1 cellular context compared by ENCODE assay signal in the genomic region with DNA sequence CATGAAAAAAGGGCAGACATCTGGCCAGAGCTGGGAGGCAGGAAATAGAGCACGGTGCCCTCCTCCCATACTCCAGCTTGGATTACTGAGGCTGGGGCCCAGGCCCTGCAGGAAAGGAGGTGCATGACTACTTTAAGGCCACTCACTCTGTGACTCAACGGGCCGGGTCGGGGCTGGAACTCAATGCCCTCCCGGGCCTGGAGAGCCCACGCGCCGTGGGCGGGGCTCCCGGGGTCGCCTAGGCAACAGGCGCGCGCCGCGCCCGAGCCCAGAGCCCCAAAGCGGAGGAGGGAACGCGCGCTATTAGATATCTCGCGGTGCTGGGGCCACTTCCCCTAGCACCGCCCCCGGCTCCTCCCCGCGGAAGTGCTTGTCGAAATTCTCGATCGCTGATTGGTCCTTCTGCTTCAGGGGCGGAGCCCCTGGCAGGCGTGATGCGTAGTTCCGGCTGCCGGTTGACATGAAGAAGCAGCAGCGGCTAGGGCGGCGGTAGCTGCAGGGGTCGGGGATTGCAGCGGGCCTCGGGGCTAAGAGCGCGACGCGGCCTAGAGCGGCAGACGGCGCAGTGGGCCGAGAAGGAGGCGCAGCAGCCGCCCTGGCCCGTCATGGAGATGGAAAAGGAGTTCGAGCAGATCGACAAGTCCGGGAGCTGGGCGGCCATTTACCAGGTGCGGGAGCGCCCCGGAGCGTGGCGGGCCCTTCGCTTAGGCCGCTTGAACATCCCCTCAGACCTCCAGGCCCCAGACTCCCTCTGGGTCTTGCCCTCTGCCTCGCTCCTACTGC.
A peak's percentile ranks its signal among the peaks of the same experiment; 100 is the strongest.
TF ChIP-seq lines count a peak whose summit lies in the region.

Gene PTPN1, plus strand, starts transcription at position 461 of the 783 bp plus-strand sequence. Its CDS starts 145 bp downstream, at position 606.

TF ChIP-seq in K562, 482 proteins besides CTCF, POLR2A, EP300 and RAD21 (continued from another document and continues in another):
- TF ChIP-seq HOMEZ (CRISPR knock-in tag; IDR thresholded peaks at IDR 0.05): no peak
- no peak for TF ChIP-seq DMBX1 (CRISPR knock-in tag; IDR thresholded peaks at IDR 0.05; ENCODE audit: borderline replicate concordance)
- TF ChIP-seq, protein P1, sequence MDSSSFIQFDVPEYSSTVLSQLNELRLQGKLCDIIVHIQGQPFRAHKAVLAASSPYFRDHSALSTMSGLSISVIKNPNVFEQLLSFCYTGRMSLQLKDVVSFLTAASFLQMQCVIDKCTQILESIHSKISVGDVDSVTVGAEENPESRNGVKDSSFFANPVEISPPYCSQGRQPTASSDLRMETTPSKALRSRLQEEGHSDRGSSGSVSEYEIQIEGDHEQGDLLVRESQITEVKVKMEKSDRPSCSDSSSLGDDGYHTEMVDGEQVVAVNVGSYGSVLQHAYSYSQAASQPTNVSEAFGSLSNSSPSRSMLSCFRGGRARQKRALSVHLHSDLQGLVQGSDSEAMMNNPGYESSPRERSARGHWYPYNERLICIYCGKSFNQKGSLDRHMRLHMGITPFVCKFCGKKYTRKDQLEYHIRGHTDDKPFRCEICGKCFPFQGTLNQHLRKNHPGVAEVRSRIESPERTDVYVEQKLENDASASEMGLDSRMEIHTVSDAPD (CRISPR knock-in tag; IDR thresholded peaks at IDR 0.05): no peak
- no peak for TF ChIP-seq ZZZ3 (IDR thresholded peaks at IDR 0.05)
- TF ChIP-seq, protein P2, sequence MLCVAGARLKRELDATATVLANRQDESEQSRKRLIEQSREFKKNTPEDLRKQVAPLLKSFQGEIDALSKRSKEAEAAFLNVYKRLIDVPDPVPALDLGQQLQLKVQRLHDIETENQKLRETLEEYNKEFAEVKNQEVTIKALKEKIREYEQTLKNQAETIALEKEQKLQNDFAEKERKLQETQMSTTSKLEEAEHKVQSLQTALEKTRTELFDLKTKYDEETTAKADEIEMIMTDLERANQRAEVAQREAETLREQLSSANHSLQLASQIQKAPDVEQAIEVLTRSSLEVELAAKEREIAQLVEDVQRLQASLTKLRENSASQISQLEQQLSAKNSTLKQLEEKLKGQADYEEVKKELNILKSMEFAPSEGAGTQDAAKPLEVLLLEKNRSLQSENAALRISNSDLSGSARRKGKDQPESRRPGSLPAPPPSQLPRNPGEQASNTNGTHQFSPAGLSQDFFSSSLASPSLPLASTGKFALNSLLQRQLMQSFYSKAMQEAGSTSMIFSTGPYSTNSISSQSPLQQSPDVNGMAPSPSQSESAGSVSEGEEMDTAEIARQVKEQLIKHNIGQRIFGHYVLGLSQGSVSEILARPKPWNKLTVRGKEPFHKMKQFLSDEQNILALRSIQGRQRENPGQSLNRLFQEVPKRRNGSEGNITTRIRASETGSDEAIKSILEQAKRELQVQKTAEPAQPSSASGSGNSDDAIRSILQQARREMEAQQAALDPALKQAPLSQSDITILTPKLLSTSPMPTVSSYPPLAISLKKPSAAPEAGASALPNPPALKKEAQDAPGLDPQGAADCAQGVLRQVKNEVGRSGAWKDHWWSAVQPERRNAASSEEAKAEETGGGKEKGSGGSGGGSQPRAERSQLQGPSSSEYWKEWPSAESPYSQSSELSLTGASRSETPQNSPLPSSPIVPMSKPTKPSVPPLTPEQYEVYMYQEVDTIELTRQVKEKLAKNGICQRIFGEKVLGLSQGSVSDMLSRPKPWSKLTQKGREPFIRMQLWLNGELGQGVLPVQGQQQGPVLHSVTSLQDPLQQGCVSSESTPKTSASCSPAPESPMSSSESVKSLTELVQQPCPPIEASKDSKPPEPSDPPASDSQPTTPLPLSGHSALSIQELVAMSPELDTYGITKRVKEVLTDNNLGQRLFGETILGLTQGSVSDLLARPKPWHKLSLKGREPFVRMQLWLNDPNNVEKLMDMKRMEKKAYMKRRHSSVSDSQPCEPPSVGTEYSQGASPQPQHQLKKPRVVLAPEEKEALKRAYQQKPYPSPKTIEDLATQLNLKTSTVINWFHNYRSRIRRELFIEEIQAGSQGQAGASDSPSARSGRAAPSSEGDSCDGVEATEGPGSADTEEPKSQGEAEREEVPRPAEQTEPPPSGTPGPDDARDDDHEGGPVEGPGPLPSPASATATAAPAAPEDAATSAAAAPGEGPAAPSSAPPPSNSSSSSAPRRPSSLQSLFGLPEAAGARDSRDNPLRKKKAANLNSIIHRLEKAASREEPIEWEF (CRISPR knock-in tag; IDR thresholded peaks at IDR 0.05): no peak
- TF ChIP-seq ZFP1 (CRISPR knock-in tag; IDR thresholded peaks at IDR 0.05): no peak
- TF ChIP-seq SETDB1 (IDR thresholded peaks at IDR 0.05; ENCODE audit: low read length): no peak
- peak; percentile 84; the same call in 1 of the 2 replicates for TF ChIP-seq MBD2 (IDR thresholded peaks at IDR 0.05; ENCODE audit: borderline replicate concordance, low read depth)
- no peak for TF ChIP-seq ZSCAN32 (CRISPR knock-in tag; IDR thresholded peaks at IDR 0.05)
- TF ChIP-seq HDAC1 (IDR thresholded peaks at IDR 0.05): peak in 1 of 2 experiments; percentile 88; a peak in 2 of 4 replicates
- TF ChIP-seq KLF6 (CRISPR knock-in tag; IDR thresholded peaks at IDR 0.05; ENCODE audit: borderline replicate concordance): no peak
- TF ChIP-seq, protein P3, sequence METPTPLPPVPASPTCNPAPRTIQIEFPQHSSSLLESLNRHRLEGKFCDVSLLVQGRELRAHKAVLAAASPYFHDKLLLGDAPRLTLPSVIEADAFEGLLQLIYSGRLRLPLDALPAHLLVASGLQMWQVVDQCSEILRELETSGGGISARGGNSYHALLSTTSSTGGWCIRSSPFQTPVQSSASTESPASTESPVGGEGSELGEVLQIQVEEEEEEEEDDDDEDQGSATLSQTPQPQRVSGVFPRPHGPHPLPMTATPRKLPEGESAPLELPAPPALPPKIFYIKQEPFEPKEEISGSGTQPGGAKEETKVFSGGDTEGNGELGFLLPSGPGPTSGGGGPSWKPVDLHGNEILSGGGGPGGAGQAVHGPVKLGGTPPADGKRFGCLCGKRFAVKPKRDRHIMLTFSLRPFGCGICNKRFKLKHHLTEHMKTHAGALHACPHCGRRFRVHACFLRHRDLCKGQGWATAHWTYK (CRISPR knock-in tag; IDR thresholded peaks at IDR 0.05): peak; percentile 24; the same call in 1 of the 2 replicates
- TF ChIP-seq NCOA1 (IDR thresholded peaks at IDR 0.05; ENCODE audit: low read depth): no peak; the same call in 1 of the 2 replicates
- no peak for TF ChIP-seq CBX3 (IDR thresholded peaks at IDR 0.05; ENCODE audit: borderline replicate concordance in 1 of 2, low read length in 2 of 2)
- no peak for TF ChIP-seq IFI16 (CRISPR knock-in tag; IDR thresholded peaks at IDR 0.05)
- no peak for TF ChIP-seq SMARCB1 (IDR thresholded peaks at IDR 0.05; ENCODE audit: insufficient read length, low read depth)
- no peak for TF ChIP-seq MIER1 (IDR thresholded peaks at IDR 0.05; ENCODE audit: low read depth)
- peak; percentile 38; the same call in 1 of the 2 replicates for TF ChIP-seq JUN (IDR thresholded peaks at IDR 0.05; ENCODE audit: borderline replicate concordance, low read depth, low read length)
- TF ChIP-seq JUN (CRISPR knock-in tag; IDR thresholded peaks at IDR 0.05; ENCODE audit: borderline replicate concordance): no peak
- no peak for TF ChIP-seq MTF1 (CRISPR knock-in tag; IDR thresholded peaks at IDR 0.05; ENCODE audit: borderline replicate concordance)
- TF ChIP-seq GABPB2 (CRISPR knock-in tag; conservative IDR thresholded peaks at IDR 0.05): no peak
- TF ChIP-seq MCM2 (IDR thresholded peaks at IDR 0.05; ENCODE audit: low read depth): no peak
- peak; percentile 81 for TF ChIP-seq ETS1 (conservative IDR thresholded peaks at IDR 0.05; ENCODE audit: control insufficient read depth, low read depth, low read length)
- TF ChIP-seq TSC22D4 (tag; IDR thresholded peaks at IDR 0.05): no peak
- TF ChIP-seq ZEB2 (IDR thresholded peaks at IDR 0.05): no peak
- TF ChIP-seq, protein P4, sequence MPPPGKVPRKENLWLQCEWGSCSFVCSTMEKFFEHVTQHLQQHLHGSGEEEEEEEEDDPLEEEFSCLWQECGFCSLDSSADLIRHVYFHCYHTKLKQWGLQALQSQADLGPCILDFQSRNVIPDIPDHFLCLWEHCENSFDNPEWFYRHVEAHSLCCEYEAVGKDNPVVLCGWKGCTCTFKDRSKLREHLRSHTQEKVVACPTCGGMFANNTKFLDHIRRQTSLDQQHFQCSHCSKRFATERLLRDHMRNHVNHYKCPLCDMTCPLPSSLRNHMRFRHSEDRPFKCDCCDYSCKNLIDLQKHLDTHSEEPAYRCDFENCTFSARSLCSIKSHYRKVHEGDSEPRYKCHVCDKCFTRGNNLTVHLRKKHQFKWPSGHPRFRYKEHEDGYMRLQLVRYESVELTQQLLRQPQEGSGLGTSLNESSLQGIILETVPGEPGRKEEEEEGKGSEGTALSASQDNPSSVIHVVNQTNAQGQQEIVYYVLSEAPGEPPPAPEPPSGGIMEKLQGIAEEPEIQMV (tag; conservative IDR thresholded peaks at IDR 0.05; ENCODE audit: low read depth): no peak
- peak; percentile 93 for TF ChIP-seq GABPA (tag; conservative IDR thresholded peaks at IDR 0.05; ENCODE audit: low read depth)
- peak; percentile 49; the same call in 1 of the 2 replicates for TF ChIP-seq ZNF431 (CRISPR knock-in tag; IDR thresholded peaks at IDR 0.05)
- TF ChIP-seq ZBTB11 (CRISPR knock-in tag; IDR thresholded peaks at IDR 0.05): 0 out of 6 replicates have a peak, but pooled peaks of 1 of the 3 experiments have one; percentile 11
- TF ChIP-seq ZNF282 (CRISPR knock-in tag; IDR thresholded peaks at IDR 0.05): 0 out of 2 replicates have a peak, but pooled peaks have one; percentile 34
- TF ChIP-seq, protein P5, sequence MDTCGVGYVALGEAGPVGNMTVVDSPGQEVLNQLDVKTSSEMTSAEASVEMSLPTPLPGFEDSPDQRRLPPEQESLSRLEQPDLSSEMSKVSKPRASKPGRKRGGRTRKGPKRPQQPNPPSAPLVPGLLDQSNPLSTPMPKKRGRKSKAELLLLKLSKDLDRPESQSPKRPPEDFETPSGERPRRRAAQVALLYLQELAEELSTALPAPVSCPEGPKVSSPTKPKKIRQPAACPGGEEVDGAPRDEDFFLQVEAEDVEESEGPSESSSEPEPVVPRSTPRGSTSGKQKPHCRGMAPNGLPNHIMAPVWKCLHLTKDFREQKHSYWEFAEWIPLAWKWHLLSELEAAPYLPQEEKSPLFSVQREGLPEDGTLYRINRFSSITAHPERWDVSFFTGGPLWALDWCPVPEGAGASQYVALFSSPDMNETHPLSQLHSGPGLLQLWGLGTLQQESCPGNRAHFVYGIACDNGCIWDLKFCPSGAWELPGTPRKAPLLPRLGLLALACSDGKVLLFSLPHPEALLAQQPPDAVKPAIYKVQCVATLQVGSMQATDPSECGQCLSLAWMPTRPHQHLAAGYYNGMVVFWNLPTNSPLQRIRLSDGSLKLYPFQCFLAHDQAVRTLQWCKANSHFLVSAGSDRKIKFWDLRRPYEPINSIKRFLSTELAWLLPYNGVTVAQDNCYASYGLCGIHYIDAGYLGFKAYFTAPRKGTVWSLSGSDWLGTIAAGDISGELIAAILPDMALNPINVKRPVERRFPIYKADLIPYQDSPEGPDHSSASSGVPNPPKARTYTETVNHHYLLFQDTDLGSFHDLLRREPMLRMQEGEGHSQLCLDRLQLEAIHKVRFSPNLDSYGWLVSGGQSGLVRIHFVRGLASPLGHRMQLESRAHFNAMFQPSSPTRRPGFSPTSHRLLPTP (IDR thresholded peaks at IDR 0.05; ENCODE audit: borderline replicate concordance, extremely low read depth, insufficient read length): no peak
- peak; percentile 86 for TF ChIP-seq CCNT2 (IDR thresholded peaks at IDR 0.05; ENCODE audit: borderline replicate concordance, extremely low read depth, insufficient read length, low read depth, low read length)
- TF ChIP-seq MYNN (IDR thresholded peaks at IDR 0.05): no peak
- no peak for TF ChIP-seq MYNN (CRISPR knock-in tag; IDR thresholded peaks at IDR 0.05)
- peak; percentile 47; the same call in 1 of the 2 replicates for TF ChIP-seq PHB (CRISPR knock-in tag; IDR thresholded peaks at IDR 0.05)
- TF ChIP-seq ETV1 (tag; conservative IDR thresholded peaks at IDR 0.05; ENCODE audit: low read depth): peak; percentile 33; the same call in 1 of the 2 replicates
- TF ChIP-seq BMI1 (IDR thresholded peaks at IDR 0.05; ENCODE audit: low read length): peak; percentile 90
- no peak for TF ChIP-seq CAMTA2 (CRISPR knock-in tag; conservative IDR thresholded peaks at IDR 0.05)
- peak; percentile 96 for TF ChIP-seq POLR2AphosphoS5 (IDR thresholded peaks at IDR 0.05; ENCODE audit: control insufficient read depth, insufficient read depth, low read depth, low read length)
- no peak for TF ChIP-seq FOXA1 (IDR thresholded peaks at IDR 0.05; ENCODE audit: borderline replicate concordance)
